19 cellular contexts compared by ENCODE assay signal in the genomic region with DNA sequence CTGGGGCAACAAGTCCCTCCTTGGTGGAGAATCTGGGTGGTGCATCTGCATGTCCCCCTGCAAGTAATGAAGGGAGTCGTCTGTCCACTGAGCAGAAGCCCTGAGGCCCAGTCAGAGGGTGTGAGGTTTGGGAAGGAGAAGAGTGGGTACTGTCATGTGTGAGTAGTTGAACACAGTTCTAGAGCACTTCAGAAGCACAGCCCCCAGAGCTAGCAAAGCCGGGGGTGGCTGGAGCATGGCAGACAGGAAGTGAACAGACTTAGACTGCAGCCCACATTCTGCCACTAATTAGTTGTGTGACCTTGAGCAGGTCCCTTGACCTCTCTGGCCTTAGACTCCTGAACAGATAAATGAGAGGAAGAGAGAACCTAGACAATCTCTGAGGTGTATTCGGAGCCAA.
A peak's percentile ranks its signal among the peaks of the same experiment; 100 is the strongest.
DNase-seq lines count a peak whose midpoint lies in the region; ATAC-seq and TF ChIP-seq lines count a peak whose summit lies in the region.
"Had no signal": no experiment of that assay in that cellular context is flagged by ENCODE, and none has a peak within 500 bp of the region (broad histone marks: within the 10 kb centered on the region; RNA-seq: fewer than 3 reads in every experiment).

No MANE protein-coding gene starts in this region.

- no peaks in the 10 kb centered on the region for H3F3A ChIP-seq in Loucy (ENCODE audit: low read depth)

- H2AFZ ChIP-seq in DND-41 (ENCODE audit: low read depth, low read length) (no peak overlapping the region), Loucy (ENCODE audit: low read length) (no peak overlapping the region)
- H2AFZ ChIP-seq: GM23248 had no signal

- no peak for TF ChIP-seq CTCF in DND-41 (IDR thresholded peaks at IDR 0.05; ENCODE audit: borderline replicate concordance, extremely low read depth, low read length, poor library complexity, severe bottlenecking)
- no peak for TF ChIP-seq CTCF in Loucy (conservative IDR thresholded peaks at IDR 0.05; ENCODE audit: low read length)

- H3K4me3 ChIP-seq in DND-41 (ENCODE audit: low read depth in 1 of 2, low read length in 2 of 2) (no peak overlapping the region), Loucy (ENCODE audit: low read length, poor library complexity, severe bottlenecking) (peak overlapping the region; percentile 5)
- H3K4me3 ChIP-seq: GM23248 had no signal

- DNase-seq in DND-41 (peak; percentile 10), NCI-H345 treated with DMSO at 0.1 percent for 48 hours (lab: John Stamatoyannopoulos, UW; ENCODE audit: unreplicated experiment) (no peak), middle frontal gyrus (ENCODE audit: extremely low spot score, low spot score) (no peak), NCI-H526 treated with DMSO at 0.1 percent for 48 hours (lab: John Stamatoyannopoulos, UW) (no peak)
- peak; percentile 58 for DNase-seq in activated CD8-positive, alpha-beta memory T cell treated with anti-CD3 and anti-CD28 coated beads, Interleukin-2, amount 50 U/mL, for 48 hours
- DNase-seq in stimulated activated CD8-positive, alpha-beta memory T cell treated with anti-CD3 and anti-CD28 coated beads, Interleukin-4, amount 100 ng/mL, for 48 hours = peak; percentile 42
- DNase-seq: AML-193; CD4-positive, alpha-beta T cell; DMS79 treated with DMSO at 0.1 percent for 48 hours; GDM1; GM23248; HFFc6; Karpas-422; NCI-H1930; NCI-H2171; NCI-H510A; RPMI8226 had no signal

- H3K9ac ChIP-seq in DND-41 (ENCODE audit: low read depth, low read length) (no peak overlapping the region), Loucy (ENCODE audit: low read depth, low read length, poor library complexity, severe bottlenecking) (peak overlapping the region; percentile 87)
- H3K9ac ChIP-seq: GM23248 had no signal

- no peaks in the 10 kb centered on the region for H3K9me3 ChIP-seq in DND-41 (ENCODE audit: insufficient read depth, low read length, severe bottlenecking)
- no peaks in the 10 kb centered on the region for H3K9me3 ChIP-seq in Loucy (ENCODE audit: insufficient read depth, low read depth, low read length)

- no peaks in the 10 kb centered on the region for H3K9me2 ChIP-seq in Loucy (replicated peaks; ENCODE audit: low read depth, low read length)

- no peaks in the 10 kb centered on the region for H3K36me3 ChIP-seq in DND-41 (ENCODE audit: insufficient read depth, low read length)
- no peaks in the 10 kb centered on the region for H3K36me3 ChIP-seq in Loucy (ENCODE audit: insufficient read depth, low read length)

- H4K20me1 ChIP-seq in DND-41 (ENCODE audit: insufficient read depth, low read length) = peaks cover 16% of the 10 kb centered on the region; the same call in 1 of the 2 replicates
- no peaks in the 10 kb centered on the region for H4K20me1 ChIP-seq in Loucy (ENCODE audit: insufficient read depth, low read length, poor library complexity, severe bottlenecking)

- ATAC-seq in DND-41 (ENCODE audit: insufficient read depth, low read depth) = no peak
- ATAC-seq: HepG2 had no signal

- no peak overlapping the region for H3K4me2 ChIP-seq in DND-41 (ENCODE audit: insufficient read depth, low read length)
- peak overlapping the region; percentile 98 for H3K4me2 ChIP-seq in Loucy (ENCODE audit: low read depth, low read length, poor library complexity, severe bottlenecking)

- H3K27me3 ChIP-seq in DND-41 (ENCODE audit: insufficient read depth, low read length, poor library complexity) (peaks cover 13% of the 10 kb centered on the region), Loucy (ENCODE audit: insufficient read depth, low read length, poor library complexity, severe bottlenecking) (no peaks in the 10 kb centered on the region)

- no peak overlapping the region for H3K27ac ChIP-seq in DND-41 (ENCODE audit: low read length)
- H3K27ac ChIP-seq: GM23248 had no signal

- H3K4me1 ChIP-seq in DND-41 (ENCODE audit: insufficient read depth, low read length) (peaks cover 24% of the 10 kb centered on the region), Loucy (ENCODE audit: insufficient read depth, low read length, poor library complexity, severe bottlenecking) (peaks cover 60% of the 10 kb centered on the region)

- H3K79me2 ChIP-seq in DND-41 (ENCODE audit: insufficient read depth, low read length) = no peaks in the 10 kb centered on the region
- peaks cover 9% of the 10 kb centered on the region for H3K79me2 ChIP-seq in Loucy (ENCODE audit: insufficient read depth, low read length)

Comparison
In these comparisons a context has a peak if more than half of its experiments do, and no peak if none do; other contexts are left out.
1. DNase-seq: peak in DND-41 (single experiment), activated CD8-positive, alpha-beta memory T cell treated with anti-CD3 and anti-CD28 coated beads, Interleukin-2, amount 50 U/mL, for 48 hours (single experiment) and stimulated activated CD8-positive, alpha-beta memory T cell treated with anti-CD3 and anti-CD28 coated beads, Interleukin-4, amount 100 ng/mL, for 48 hours (single experiment); none in NCI-H345 treated with DMSO at 0.1 percent for 48 hours (single experiment), middle frontal gyrus (single experiment) and NCI-H526 treated with DMSO at 0.1 percent for 48 hours (single experiment).